ENCODE assay signal across 13 cellular contexts in genomic region chr14:92549096-92549852, GRCh38. TPM values are rescaled to one million over a fixed set of nuclear protein-coding genes. Genes with fewer than 3 reads are reported as not detected.
DNase-seq lines count a peak whose midpoint lies in the region; ATAC-seq and TF ChIP-seq lines count a peak whose summit lies in the region.
"Had no signal": no experiment of that assay in that cellular context is flagged by ENCODE, and none has a peak within 500 bp of the region (broad histone marks: within the 10 kb centered on the region; RNA-seq: fewer than 3 reads in every experiment).

No MANE protein-coding gene starts in this region.

- no peaks in the 10 kb centered on the region for H3K27me3 Mint-ChIP-seq in activated naive CD8-positive, alpha-beta T cell treated with anti-CD3 and anti-CD28 coated beads, Interleukin-2, amount 50 U/mL, for 24 hours
- H3K27me3 Mint-ChIP-seq in MCF 10A (ENCODE audit: insufficient read depth, unreplicated experiment): no peaks in the 10 kb centered on the region

- H3K4me3 ChIP-seq in AG10803 (ENCODE audit: low read length): peak overlapping the region; percentile 24; the same call in 1 of the 2 replicates
- H3K4me3 ChIP-seq in left ventricle myocardium inferior: peak overlapping the region; percentile 20
- no peak overlapping the region for H3K4me3 ChIP-seq in rectal smooth muscle tissue (ENCODE audit: low read length)
- H3K4me3 ChIP-seq: SK-N-MC had no signal

- H3K4me3 Mint-ChIP-seq in activated naive CD8-positive, alpha-beta T cell treated with anti-CD3 and anti-CD28 coated beads, Interleukin-2, amount 50 U/mL, for 24 hours: no peak overlapping the region
- no peak overlapping the region for H3K4me3 Mint-ChIP-seq in MCF 10A (ENCODE audit: unreplicated experiment)

- no peak for ATAC-seq in activated naive CD8-positive, alpha-beta T cell treated with anti-CD3 and anti-CD28 coated beads, Interleukin-2, amount 50 U/mL, for 24 hours
- no peak for ATAC-seq in GM21825 (IDR thresholded peaks at IDR 0.05; ENCODE audit: unreplicated experiment)
- ATAC-seq: HepG2 had no signal

- DNase-seq in AG10803 (ENCODE audit: low read depth) (peak; percentile 23), UCSD-AML1 (lab: John Stamatoyannopoulos, UW; ENCODE audit: unreplicated experiment) (peak; percentile 88), left ventricle myocardium inferior (peak; percentile 45), NCI-H82 treated with DMSO at 0.1 percent for 48 hours (lab: John Stamatoyannopoulos, UW; ENCODE audit: unreplicated experiment) (no peak), MCF 10A (ENCODE audit: unreplicated experiment) (no peak)
- no peak for DNase-seq in activated naive CD8-positive, alpha-beta T cell treated with anti-CD3 and anti-CD28 coated beads, Interleukin-2, amount 50 U/mL, for 24 hours
- DNase-seq: hippocampal formation, NCI-H1694 treated with DMSO at 0.1 percent for 48 hours, NCI-H748 treated with DMSO at 0.1 percent for 48 hours had no signal

- H3K4me1 Mint-ChIP-seq in activated naive CD8-positive, alpha-beta T cell treated with anti-CD3 and anti-CD28 coated beads, Interleukin-2, amount 50 U/mL, for 24 hours: peaks cover 62% of the 10 kb centered on the region
- H3K4me1 Mint-ChIP-seq in MCF 10A (ENCODE audit: insufficient read depth, unreplicated experiment): no peaks in the 10 kb centered on the region

- no peaks in the 10 kb centered on the region for H3K36me3 ChIP-seq in left ventricle myocardium inferior
- H3K36me3 ChIP-seq in rectal smooth muscle tissue (ENCODE audit: control insufficient read depth, insufficient read depth, low read length): no peaks in the 10 kb centered on the region

- H3K27ac Mint-ChIP-seq in activated naive CD8-positive, alpha-beta T cell treated with anti-CD3 and anti-CD28 coated beads, Interleukin-2, amount 50 U/mL, for 24 hours: no peak overlapping the region
- H3K27ac Mint-ChIP-seq in MCF 10A (ENCODE audit: low read depth, unreplicated experiment): no peak overlapping the region

- H3K27me3 ChIP-seq in left ventricle myocardium inferior (ENCODE audit: low read depth): no peaks in the 10 kb centered on the region
- no peaks in the 10 kb centered on the region for H3K27me3 ChIP-seq in rectal smooth muscle tissue (ENCODE audit: control insufficient read depth, insufficient read depth, low read length)

- TF ChIP-seq CTCF in AG10803 (conservative IDR thresholded peaks at IDR 0.05; ENCODE audit: low read length): no peak
- TF ChIP-seq CTCF in left ventricle myocardium inferior (IDR thresholded peaks at IDR 0.05; ENCODE audit: borderline replicate concordance): no peak
- TF ChIP-seq CTCF in MCF 10A (IDR thresholded peaks at IDR 0.05; ENCODE audit: unreplicated experiment): no peak

- H3K9me3 Mint-ChIP-seq in activated naive CD8-positive, alpha-beta T cell treated with anti-CD3 and anti-CD28 coated beads, Interleukin-2, amount 50 U/mL, for 24 hours: no peaks in the 10 kb centered on the region
- H3K9me3 Mint-ChIP-seq in MCF 10A (ENCODE audit: unreplicated experiment): no peaks in the 10 kb centered on the region

- CTCF ChIA-PET in MCF 10A (lab: Yijun Ruan, JAX): interaction anchor here (1.6 kb wide), 1 partner anchor 16 kb away, joined by 3 read pairs; no protein-coding TSS in a partner anchor

- H3K27ac ChIP-seq in left ventricle myocardium inferior (replicated peaks) (peak overlapping the region; percentile 88), rectal smooth muscle tissue (ENCODE audit: low read depth, low read length) (peak overlapping the region; percentile 60)
- H3K27ac ChIP-seq: SK-N-MC had no signal

- H3K4me1 ChIP-seq in left ventricle myocardium inferior (peaks cover 54% of the 10 kb centered on the region), rectal smooth muscle tissue (ENCODE audit: control insufficient read depth, insufficient read depth, low read length) (peaks cover 17% of the 10 kb centered on the region)

- H3K9ac ChIP-seq in rectal smooth muscle tissue (ENCODE audit: low read length): no peak overlapping the region

- POLR2A ChIA-PET in MCF 10A (lab: Yijun Ruan, JAX): interaction anchor here (1.5 kb wide), 1 partner anchor 9 kb away, joined by 5 read pairs; no protein-coding TSS in a partner anchor

- no TSS peak for BruUV-seq in MCF 10A (replicated peaks; lab: Mats Ljungman, UMichigan)

- intact Hi-C loops in left ventricle myocardium inferior (cut with micrococcal nuclease) (no loop called here), MCF 10A (cut with micrococcal nuclease) (no loop called here)

- H3K36me3 Mint-ChIP-seq in activated naive CD8-positive, alpha-beta T cell treated with anti-CD3 and anti-CD28 coated beads, Interleukin-2, amount 50 U/mL, for 24 hours (ENCODE audit: low read depth): peaks cover 8% of the 10 kb centered on the region
- peaks cover 10% of the 10 kb centered on the region for H3K36me3 Mint-ChIP-seq in MCF 10A (ENCODE audit: insufficient read depth, unreplicated experiment)

- no peaks in the 10 kb centered on the region for H3K9me3 ChIP-seq in left ventricle myocardium inferior (replicated peaks)

RNA-seq across cellular contexts. Expression of gene RIN3, which starts 35.7 kb away (rescaled TPM):
- total RNA-seq in left ventricle myocardium inferior (13.8 TPM), MCF 10A (2022) (14.2 and 19.3 TPM in 2 replicates)

Comparison
In these comparisons a context has a peak if more than half of its experiments do, and no peak if none do; other contexts are left out.
1. DNase-seq: peak in AG10803 (single experiment), UCSD-AML1 (single experiment) and left ventricle myocardium inferior (single experiment); none in NCI-H82 treated with DMSO at 0.1 percent for 48 hours (single experiment), activated naive CD8-positive, alpha-beta T cell treated with anti-CD3 and anti-CD28 coated beads, Interleukin-2, amount 50 U/mL, for 24 hours (single experiment) and MCF 10A (single experiment).